In genomic region chr1:93345633-93346471, GRCh38 we compare ENCODE assay signal across 1 cellular context.
A peak's percentile ranks its signal among the peaks of the same experiment; 100 is the strongest.
TF ChIP-seq lines count a peak whose summit lies in the region.

Gene DR1 (plus strand): TSS chr1:93345907. CDS start chr1:93346646, 739 bp downstream.

TF ChIP-seq in HepG2, 621 proteins besides CTCF, POLR2A, EP300 and RAD21 (continued from another document and continues in another):
- TF ChIP-seq FUBP1 (CRISPR knock-in tag; IDR thresholded peaks at IDR 0.05; ENCODE audit: borderline replicate concordance) = no peak; the same call in 1 of the 2 replicates
- peak; percentile 90; the same call in 1 of the 2 replicates for TF ChIP-seq THAP9 (CRISPR knock-in tag; IDR thresholded peaks at IDR 0.05; ENCODE audit: borderline replicate concordance)
- no peak for TF ChIP-seq ZNF83 (CRISPR knock-in tag; IDR thresholded peaks at IDR 0.05; ENCODE audit: borderline replicate concordance)
- TF ChIP-seq CENPX (CRISPR knock-in tag; IDR thresholded peaks at IDR 0.05) = no peak
- TF ChIP-seq PHF20 (CRISPR knock-in tag; IDR thresholded peaks at IDR 0.05) = peak; percentile 93
- peak; percentile 98 for TF ChIP-seq ZNF605 (CRISPR knock-in tag; IDR thresholded peaks at IDR 0.05)
- no peak for TF ChIP-seq SRSF9 (IDR thresholded peaks at IDR 0.05; ENCODE audit: borderline replicate concordance, insufficient read depth, low read depth, low read length, poor library complexity, severe bottlenecking)
- no peak for TF ChIP-seq MYNN (CRISPR knock-in tag; IDR thresholded peaks at IDR 0.05; ENCODE audit: low read depth)
- TF ChIP-seq ZNF34 (CRISPR knock-in tag; IDR thresholded peaks at IDR 0.05; ENCODE audit: borderline replicate concordance) = peak; percentile 27; the same call in 1 of the 2 replicates
- TF ChIP-seq ZSCAN12 (CRISPR knock-in tag; IDR thresholded peaks at IDR 0.05) = no peak
- peak; percentile 89 for TF ChIP-seq ZFX (CRISPR knock-in tag; IDR thresholded peaks at IDR 0.05; ENCODE audit: low read depth)
- TF ChIP-seq ZNF777 (CRISPR knock-in tag; IDR thresholded peaks at IDR 0.05) = peak; percentile 52; the same call in 1 of the 2 replicates
- TF ChIP-seq MIXL1 (CRISPR knock-in tag; IDR thresholded peaks at IDR 0.05) = peak; percentile 83; the same call in 1 of the 2 replicates
- peak; percentile 76; the same call in 1 of the 2 replicates for TF ChIP-seq ZNF614 (CRISPR knock-in tag; IDR thresholded peaks at IDR 0.05; ENCODE audit: borderline replicate concordance)
- TF ChIP-seq RFX5 (IDR thresholded peaks at IDR 0.05; ENCODE audit: low read depth, low read length) = no peak
- peak; percentile 80 for TF ChIP-seq ZNF18 (CRISPR knock-in tag; IDR thresholded peaks at IDR 0.05; ENCODE audit: insufficient replicate concordance)
- TF ChIP-seq XRCC5 (optimal IDR thresholded peaks at IDR 0.05; ENCODE audit: low read length) = peak; percentile 68
- peak; percentile 25; the same call in 1 of the 2 replicates for TF ChIP-seq RFXAP (CRISPR knock-in tag; IDR thresholded peaks at IDR 0.05; ENCODE audit: borderline replicate concordance)
- TF ChIP-seq ZNF333 (CRISPR knock-in tag; IDR thresholded peaks at IDR 0.05; ENCODE audit: borderline replicate concordance) = peak; percentile 99; the same call in 1 of the 2 replicates
- no peak for TF ChIP-seq GTF3A (CRISPR knock-in tag; conservative IDR thresholded peaks at IDR 0.05)
- peak; percentile 78; the same call in 1 of the 2 replicates for TF ChIP-seq MZF1 (CRISPR knock-in tag; IDR thresholded peaks at IDR 0.05; ENCODE audit: borderline replicate concordance)
- TF ChIP-seq ATF2 (CRISPR knock-in tag; IDR thresholded peaks at IDR 0.05) = peak; percentile 68; the same call in 1 of the 2 replicates
- peak; percentile 85; the same call in 1 of the 2 replicates for TF ChIP-seq ZNF772 (CRISPR knock-in tag; IDR thresholded peaks at IDR 0.05)
- TF ChIP-seq JARID2 (CRISPR knock-in tag; IDR thresholded peaks at IDR 0.05; ENCODE audit: insufficient replicate concordance) = no peak
- peak; percentile 75; the same call in 1 of the 2 replicates for TF ChIP-seq ZFP82 (CRISPR knock-in tag; IDR thresholded peaks at IDR 0.05; ENCODE audit: borderline replicate concordance)
- no peak; the same call in 1 of the 2 replicates for TF ChIP-seq ZNF275 (CRISPR knock-in tag; IDR thresholded peaks at IDR 0.05; ENCODE audit: borderline replicate concordance)
- TF ChIP-seq DPF2 (CRISPR knock-in tag; IDR thresholded peaks at IDR 0.05; ENCODE audit: borderline replicate concordance, low read depth) = peak; percentile 40; the same call in 1 of the 2 replicates
- no peak for TF ChIP-seq TRIM24 (CRISPR knock-in tag; IDR thresholded peaks at IDR 0.05)
- TF ChIP-seq SIX1 (CRISPR knock-in tag; IDR thresholded peaks at IDR 0.05; ENCODE audit: borderline replicate concordance) = no peak
- peak; percentile 87 for TF ChIP-seq NR0B2 (CRISPR knock-in tag; IDR thresholded peaks at IDR 0.05)
- TF ChIP-seq IRF2 (CRISPR knock-in tag; IDR thresholded peaks at IDR 0.05) = peak; percentile 94; the same call in 1 of the 2 replicates
- 0 out of 2 replicates have a peak, but pooled peaks have one; percentile 17 for TF ChIP-seq ZNF33A (CRISPR knock-in tag; IDR thresholded peaks at IDR 0.05; ENCODE audit: borderline replicate concordance)
- TF ChIP-seq TCF7 (IDR thresholded peaks at IDR 0.05; ENCODE audit: low read depth) = no peak
- no peak for TF ChIP-seq ZNF142 (CRISPR knock-in tag; IDR thresholded peaks at IDR 0.05)
- peak; percentile 100 for TF ChIP-seq ZNF687 (CRISPR knock-in tag; IDR thresholded peaks at IDR 0.05)
- TF ChIP-seq ZBTB25 (CRISPR knock-in tag; IDR thresholded peaks at IDR 0.05) = peak; percentile 99
- no peak; the same call in 1 of the 2 replicates for TF ChIP-seq ZNF232 (CRISPR knock-in tag; IDR thresholded peaks at IDR 0.05; ENCODE audit: borderline replicate concordance)
